16 cellular contexts compared by ENCODE assay signal in genomic region chr1:15884477-15884876, GRCh38. TPM values are rescaled to one million over a fixed set of nuclear protein-coding genes. Genes with fewer than 3 reads are reported as not detected.
DNase-seq lines count a peak whose midpoint lies in the region; TF ChIP-seq lines count a peak whose summit lies in the region.
"Had no signal": no experiment of that assay in that cellular context is flagged by ENCODE, and none has a peak within 500 bp of the region (broad histone marks: within the 10 kb centered on the region; RNA-seq: fewer than 3 reads in every experiment).

No MANE protein-coding gene starts in this region.

- DNase-seq in SK-N-MC (ENCODE audit: low read depth, low spot score) (no peak), esophagus squamous epithelium (lab: John Stamatoyannopoulos, UW) (no peak), HT-29 (ENCODE audit: low spot score) (no peak), NCI-H446 treated with DMSO at 0.1 percent for 48 hours (lab: John Stamatoyannopoulos, UW) (no peak)
- DNase-seq in stimulated activated CD4-positive, alpha-beta T cell treated with anti-CD3 and anti-CD28 coated beads, Interleukin-2, amount 100 ng/mL, for 24 hours: no peak
- no peak for DNase-seq in activated CD4-positive, alpha-beta T cell treated with anti-CD3 and anti-CD28 coated beads, Interleukin-2, amount 50 U/mL, for 4 hours
- DNase-seq: AML-193; aorta; DMS79 treated with DMSO at 0.1 percent for 48 hours; effector CD8-positive, alpha-beta T cell; left colon; NCI-H187 treated with DMSO at 0.1 percent for 48 hours; NCI-H69; T1000 had no signal

- H3K9ac ChIP-seq in BLaER1 treated with 17β-estradiol and CSF1 and Interleukin-3, amounts not matched to agents 10 nM and 100 nM: peak overlapping the region in 10 of 11 experiments; percentile 27 to 87 (median 84); a peak in 13 of 22 replicates
- no peak overlapping the region for H3K9ac ChIP-seq in SK-N-MC (ENCODE audit: insufficient read length)
- H3K9ac ChIP-seq in skeletal muscle tissue (ENCODE audit: low read depth in 1 of 3, low read length in 3 of 3): no peak overlapping the region

- no peaks in the 10 kb centered on the region for H3K9me3 ChIP-seq in BLaER1 treated with 17β-estradiol and CSF1 and Interleukin-3, amounts not matched to agents 10 nM and 100 nM (replicated peaks in 1 of 11)
- H3K9me3 ChIP-seq in SK-N-MC (ENCODE audit: low read depth, low read length) (no peaks in the 10 kb centered on the region), esophagus squamous epithelium (no peaks in the 10 kb centered on the region), skeletal muscle tissue (ENCODE audit: control insufficient read depth in 3 of 3, low read length in 3 of 3) (no peaks in the 10 kb centered on the region)

- no peak overlapping the region for H3K4me3 ChIP-seq in BLaER1 treated with 17β-estradiol and CSF1 and Interleukin-3, amounts not matched to agents 10 nM and 100 nM
- H3K4me3 ChIP-seq in SK-N-MC (no peak overlapping the region), esophagus squamous epithelium (no peak overlapping the region), skeletal muscle tissue (ENCODE audit: low read length in 3 of 3) (no peak overlapping the region)

- WGBS in esophagus squamous epithelium, 2 donors: 68 to 75% methylated on average over 4 of the region's 4 CpGs

- peaks cover 11 to 45% (median 33%) of the 10 kb centered on the region in 11 experiments; a peak in 20 of 22 replicates for H3K36me3 ChIP-seq in BLaER1 treated with 17β-estradiol and CSF1 and Interleukin-3, amounts not matched to agents 10 nM and 100 nM
- peaks cover 9% of the 10 kb centered on the region for H3K36me3 ChIP-seq in SK-N-MC (ENCODE audit: insufficient read depth, low read length)
- H3K36me3 ChIP-seq in esophagus squamous epithelium: peaks cover 0 to 18% (median 0%) of the 10 kb centered on the region in 3 donors
- no peaks in the 10 kb centered on the region for H3K36me3 ChIP-seq in skeletal muscle tissue (ENCODE audit: control insufficient read depth in 3 of 3, insufficient read depth in 3 of 3, low read length in 3 of 3)

- H4K20me1 ChIP-seq in BLaER1 treated with 17β-estradiol and CSF1 and Interleukin-3, amounts not matched to agents 10 nM and 100 nM: peaks cover 25 to 100% (median 73%) of the 10 kb centered on the region in 11 experiments; a peak in 21 of 22 replicates

- TF ChIP-seq POLR2A in esophagus squamous epithelium (IDR thresholded peaks at IDR 0.05): no peak

- H3K4me2 ChIP-seq in BLaER1 treated with 17β-estradiol and CSF1 and Interleukin-3, amounts not matched to agents 10 nM and 100 nM: peak overlapping the region; percentile 67 to 94 (median 79); a peak in 21 of 22 replicates

- intact Hi-C loops in esophagus squamous epithelium (cut with DNase I): no loop called here

- H3K27ac ChIP-seq in BLaER1 treated with 17β-estradiol and CSF1 and Interleukin-3, amounts not matched to agents 10 nM and 100 nM: peak overlapping the region in 10 of 11 experiments; percentile 77 to 96 (median 91); a peak in 18 of 22 replicates
- peak overlapping the region; percentile 94 for H3K27ac ChIP-seq in SK-N-MC
- peak overlapping the region; percentile 75 to 92 (median 89) for H3K27ac ChIP-seq in esophagus squamous epithelium
- peak overlapping the region; percentile 83 for H3K27ac ChIP-seq in skeletal muscle tissue (ENCODE audit: low read depth, low read length)

- no peak for TF ChIP-seq CTCF in esophagus squamous epithelium (IDR thresholded peaks at IDR 0.05)

- H3K27me3 ChIP-seq in BLaER1 treated with 17β-estradiol and CSF1 and Interleukin-3, amounts not matched to agents 10 nM and 100 nM: no peaks in the 10 kb centered on the region
- no peaks in the 10 kb centered on the region for H3K27me3 ChIP-seq in esophagus squamous epithelium
- no peaks in the 10 kb centered on the region for H3K27me3 ChIP-seq in skeletal muscle tissue (ENCODE audit: control insufficient read depth in 3 of 3, insufficient read depth in 3 of 3, low read length in 3 of 3)

- peaks cover 68 to 88% (median 71%) of the 10 kb centered on the region in 10 experiments for H3K4me1 ChIP-seq in BLaER1 treated with 17β-estradiol and CSF1 and Interleukin-3, amounts not matched to agents 10 nM and 100 nM
- H3K4me1 ChIP-seq in esophagus squamous epithelium (peaks cover 28 to 89% (median 48%) of the 10 kb centered on the region in 3 donors), skeletal muscle tissue (ENCODE audit: control insufficient read depth in 3 of 3, insufficient read depth in 3 of 3, low read length in 3 of 3) (peaks cover 16 to 18% (median 17%) of the 10 kb centered on the region in 3 donors)

RNA-seq across cellular contexts. Expression of gene SPEN, which starts 37.0 kb away (rescaled TPM):
- total RNA-seq in esophagus squamous epithelium: 10 to 100 TPM; 22.4 to 36.0 (median 30.5) TPM
- total RNA-seq in skeletal muscle tissue: 21.4 TPM
- 17.1 and 20.1 TPM in 2 replicates for total RNA-seq in HT-29 (2014; rRNA removed; shearing (Covaris generic))

Comparison
In these comparisons a context has a peak if more than half of its experiments do, and no peak if none do; other contexts are left out.
1. H3K9ac ChIP-seq: peak in BLaER1 treated with 17β-estradiol and CSF1 and Interleukin-3, amounts not matched to agents 10 nM and 100 nM (10 of 11); none in SK-N-MC (single experiment) and skeletal muscle tissue (0 of 3).
2. Peak in every context shown above with its lines, with median percentiles within 50 percentile points of each other: H3K27ac ChIP-seq.